Comparison of ENCODE assay signal across 40 cellular contexts in the genomic region with DNA sequence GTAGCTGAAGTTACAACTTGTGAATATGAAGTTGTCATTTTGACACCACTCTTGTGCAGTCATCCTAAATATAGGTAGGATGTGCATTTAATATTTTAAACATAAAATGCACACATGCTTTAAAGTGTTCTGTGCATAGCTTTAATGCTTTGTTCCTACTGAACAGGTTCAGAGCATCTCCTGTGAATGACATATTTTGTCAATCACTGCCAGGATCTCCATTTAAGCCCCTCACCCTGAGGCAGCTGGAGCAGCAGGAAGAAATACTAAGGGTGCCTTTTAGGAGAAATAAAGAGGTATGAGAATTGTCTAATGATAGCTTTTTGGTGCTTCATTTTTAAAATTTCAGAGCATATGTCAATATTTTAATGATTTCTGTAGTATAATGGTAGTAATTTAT. TPM values are rescaled to one million over a fixed set of nuclear protein-coding genes. Genes with fewer than 3 reads are reported as not detected.
"Had no signal": no experiment of that assay in that cellular context is flagged by ENCODE, and none has a peak within 500 bp of the region (broad histone marks: within the 10 kb centered on the region; RNA-seq: fewer than 3 reads in every experiment).

No MANE protein-coding gene starts in this region.

- H3K4me1 ChIP-seq: adrenal gland, ascending aorta, body of pancreas, breast epithelium had no signal

- ATAC-seq: activated naive CD4-positive, alpha-beta T cell treated with anti-CD3 and anti-CD28 coated beads, Interleukin-2, amount 50 U/mL, for 72 hours; activated naive CD8-positive, alpha-beta T cell treated with anti-CD3 and anti-CD28 coated beads, Interleukin-2, amount 50 U/mL, for 24 hours; activated T-cell treated with anti-CD3 and anti-CD28 coated beads, Interleukin-2, amount 50 U/mL, for 4 hours; activated T-cell treated with anti-CD3 and anti-CD28 coated beads, Interleukin-2, amount 50 U/mL, for 72 hours; activated T-helper 17 cell treated with anti-CD3 and anti-CD28 coated beads, Interleukin-2, amount 50 U/mL, for 72 hours; body of pancreas had no signal

- H3K9me3 Mint-ChIP-seq: activated naive CD4-positive, alpha-beta T cell treated with anti-CD3 and anti-CD28 coated beads for 36 hours; activated naive CD4-positive, alpha-beta T cell treated with anti-CD3 and anti-CD28 coated beads, Interleukin-2, amount 10 ng/mL, durations not matched to agents 7 days and 5 days; activated naive CD4-positive, alpha-beta T cell treated with anti-CD3 and anti-CD28 coated beads, Interleukin-2, amount 50 U/mL, for 24 hours; activated naive CD4-positive, alpha-beta T cell treated with anti-CD3 and anti-CD28 coated beads, Interleukin-2, amount 50 U/mL, for 72 hours; activated naive CD8-positive, alpha-beta T cell treated with anti-CD3 and anti-CD28 coated beads for 36 hours; activated naive CD8-positive, alpha-beta T cell treated with anti-CD3 and anti-CD28 coated beads, Interleukin-2, amount 10 ng/mL, durations not matched to agents 7 days and 5 days; activated naive CD8-positive, alpha-beta T cell treated with anti-CD3 and anti-CD28 coated beads, Interleukin-2, amount 50 U/mL, for 24 hours; activated T-cell treated with anti-CD3 and anti-CD28 coated beads, Interleukin-2, amount 50 U/mL, for 24 hours; activated T-cell treated with anti-CD3 and anti-CD28 coated beads, Interleukin-2, amount 50 U/mL, for 4 hours; activated T-cell treated with anti-CD3 and anti-CD28 coated beads, Interleukin-2, amount 50 U/mL, for 72 hours; activated T-helper 1 cell treated with anti-CD3 and anti-CD28 coated beads, Interleukin-12 subunit alpha, Interleukin-12 subunit beta, Interleukin-2, Interleukin-4 antibody, amounts not matched to agents 30 ng/mL and 10 ng/mL and 1 ng/mL, durations not matched to agents 14 hours and 24 hours and 36 hours; activated T-helper 17 cell treated with anti-CD3 and anti-CD28 coated beads, Interleukin-2, amount 50 U/mL, for 72 hours; activated T-helper 2 cell treated with anti-CD3 and anti-CD28 coated beads, Interferon-gamma antibody, Interleukin-2, Interleukin-4, amounts not matched to agents 10 μg/mL and 5 μg/mL and 100 μg/mL, durations not matched to agents 14 hours and 24 hours and 36 hours; brain; central memory CD8-positive, alpha-beta T cell had no signal

- H3K36me3 ChIP-seq: breast epithelium had no signal

- H3K27me3 ChIP-seq: adrenal gland, ascending aorta, body of pancreas, brain microvascular endothelial cell, breast epithelium, cardiac muscle cell had no signal

- FAIRE-seq: astrocyte, bronchial epithelial cell had no signal

- H3K27ac Mint-ChIP-seq: activated naive CD4-positive, alpha-beta T cell treated with anti-CD3 and anti-CD28 coated beads for 36 hours; activated naive CD4-positive, alpha-beta T cell treated with anti-CD3 and anti-CD28 coated beads, Interleukin-2, amount 10 ng/mL, durations not matched to agents 7 days and 5 days; activated naive CD8-positive, alpha-beta T cell treated with anti-CD3 and anti-CD28 coated beads for 36 hours; activated naive CD8-positive, alpha-beta T cell treated with anti-CD3 and anti-CD28 coated beads, Interleukin-2, amount 10 ng/mL, durations not matched to agents 7 days and 5 days; activated naive CD8-positive, alpha-beta T cell treated with anti-CD3 and anti-CD28 coated beads, Interleukin-2, amount 50 U/mL, for 24 hours; activated T-helper 1 cell treated with anti-CD3 and anti-CD28 coated beads, Interleukin-12 subunit alpha, Interleukin-12 subunit beta, Interleukin-2, Interleukin-4 antibody, amounts not matched to agents 30 ng/mL and 10 ng/mL and 1 ng/mL, durations not matched to agents 14 hours and 24 hours and 36 hours; activated T-helper 17 cell treated with anti-CD3 and anti-CD28 coated beads, Interleukin-2, amount 50 U/mL, for 72 hours; activated T-helper 2 cell treated with anti-CD3 and anti-CD28 coated beads, Interferon-gamma antibody, Interleukin-2, Interleukin-4, amounts not matched to agents 10 μg/mL and 5 μg/mL and 100 μg/mL, durations not matched to agents 14 hours and 24 hours and 36 hours; brain had no signal

- H3K27ac ChIP-seq: adrenal gland, ascending aorta, body of pancreas, brain microvascular endothelial cell, breast epithelium had no signal

- DNase-seq: activated effector memory CD4-positive, alpha-beta T cell treated with anti-CD3 and anti-CD28 coated beads, Interleukin-2, amount 50 U/mL, for 16 hours; activated effector memory CD4-positive, alpha-beta T cell treated with Interleukin-2 at 50 U/mL for 16 hours; activated gamma-delta T cell; activated gamma-delta T cell treated with Interleukin-2 at 50 U/mL for 16 hours; activated naive CD4-positive, alpha-beta T cell; activated naive CD4-positive, alpha-beta T cell treated with anti-CD3 and anti-CD28 coated beads for 36 hours; activated naive CD4-positive, alpha-beta T cell treated with anti-CD3 and anti-CD28 coated beads, Interleukin-2, amount 10 ng/mL, durations not matched to agents 7 days and 5 days; activated naive CD4-positive, alpha-beta T cell treated with anti-CD3 and anti-CD28 coated beads, Interleukin-2, amount 50 U/mL, for 16 hours; activated naive CD4-positive, alpha-beta T cell treated with Interleukin-2 at 50 U/mL for 16 hours; activated naive CD8-positive, alpha-beta T cell treated with anti-CD3 and anti-CD28 coated beads for 36 hours; activated naive CD8-positive, alpha-beta T cell treated with anti-CD3 and anti-CD28 coated beads, Interleukin-2, amount 10 ng/mL, durations not matched to agents 7 days and 5 days; activated naive CD8-positive, alpha-beta T cell treated with anti-CD3 and anti-CD28 coated beads, Interleukin-2, amount 50 U/mL, for 24 hours; activated T-cell treated with anti-CD3 and anti-CD28 coated beads, Interleukin-2, amount 50 U/mL, for 1 hour; activated T-cell treated with anti-CD3 and anti-CD28 coated beads, Interleukin-2, amount 50 U/mL, for 24 hours; activated T-cell treated with anti-CD3 and anti-CD28 coated beads, Interleukin-2, amount 50 U/mL, for 4 hours; activated T-cell treated with anti-CD3 and anti-CD28 coated beads, Interleukin-2, amount 50 U/mL, for 48 hours; activated T-cell treated with anti-CD3 and anti-CD28 coated beads, Interleukin-2, amount 50 U/mL, for 72 hours; adrenal gland; amniotic stem cell; amygdala; anterior cingulate cortex; aorta; body of pancreas; brain microvascular endothelial cell; caudate nucleus; central memory CD4-positive, alpha-beta T cell; cerebellar nuclear complex had no signal

- H3K4me1 Mint-ChIP-seq: activated naive CD8-positive, alpha-beta T cell treated with anti-CD3 and anti-CD28 coated beads for 36 hours; activated naive CD8-positive, alpha-beta T cell treated with anti-CD3 and anti-CD28 coated beads, Interleukin-2, amount 50 U/mL, for 24 hours; activated T-helper 17 cell treated with anti-CD3 and anti-CD28 coated beads, Interleukin-2, amount 50 U/mL, for 72 hours; central memory CD8-positive, alpha-beta T cell had no signal

- H3K27me3 Mint-ChIP-seq: activated naive CD4-positive, alpha-beta T cell treated with anti-CD3 and anti-CD28 coated beads, Interleukin-2, amount 10 ng/mL, durations not matched to agents 7 days and 5 days; activated naive CD4-positive, alpha-beta T cell treated with anti-CD3 and anti-CD28 coated beads, Interleukin-2, amount 50 U/mL, for 24 hours; activated naive CD8-positive, alpha-beta T cell; activated naive CD8-positive, alpha-beta T cell treated with anti-CD3 and anti-CD28 coated beads for 36 hours; activated naive CD8-positive, alpha-beta T cell treated with anti-CD3 and anti-CD28 coated beads, Interleukin-2, amount 10 ng/mL, durations not matched to agents 7 days and 5 days; activated naive CD8-positive, alpha-beta T cell treated with anti-CD3 and anti-CD28 coated beads, Interleukin-2, amount 50 U/mL, for 24 hours; activated T-cell treated with anti-CD3 and anti-CD28 coated beads, Interleukin-2, amount 50 U/mL, for 24 hours; activated T-helper 17 cell treated with anti-CD3 and anti-CD28 coated beads, Interleukin-2, amount 50 U/mL, for 72 hours; brain; central memory CD8-positive, alpha-beta T cell had no signal

- H3K4me3 ChIP-seq: adrenal gland, ascending aorta, body of pancreas, breast epithelium, cardiac muscle cell had no signal

- H3K4me3 Mint-ChIP-seq: activated naive CD4-positive, alpha-beta T cell treated with anti-CD3 and anti-CD28 coated beads for 36 hours; activated naive CD4-positive, alpha-beta T cell treated with anti-CD3 and anti-CD28 coated beads, Interleukin-2, amount 10 ng/mL, durations not matched to agents 7 days and 5 days; activated naive CD4-positive, alpha-beta T cell treated with anti-CD3 and anti-CD28 coated beads, Interleukin-2, amount 50 U/mL, for 24 hours; activated naive CD8-positive, alpha-beta T cell; activated naive CD8-positive, alpha-beta T cell treated with anti-CD3 and anti-CD28 coated beads for 36 hours; activated naive CD8-positive, alpha-beta T cell treated with anti-CD3 and anti-CD28 coated beads, Interleukin-2, amount 10 ng/mL, durations not matched to agents 7 days and 5 days; activated naive CD8-positive, alpha-beta T cell treated with anti-CD3 and anti-CD28 coated beads, Interleukin-2, amount 50 U/mL, for 24 hours; activated T-cell treated with anti-CD3 and anti-CD28 coated beads, Interleukin-2, amount 50 U/mL, for 24 hours; activated T-cell treated with anti-CD3 and anti-CD28 coated beads, Interleukin-2, amount 50 U/mL, for 4 hours; activated T-cell treated with anti-CD3 and anti-CD28 coated beads, Interleukin-2, amount 50 U/mL, for 72 hours; activated T-helper 1 cell treated with anti-CD3 and anti-CD28 coated beads, Interleukin-12 subunit alpha, Interleukin-12 subunit beta, Interleukin-2, Interleukin-4 antibody, amounts not matched to agents 30 ng/mL and 10 ng/mL and 1 ng/mL, durations not matched to agents 14 hours and 24 hours and 36 hours; activated T-helper 17 cell treated with anti-CD3 and anti-CD28 coated beads, Interleukin-2, amount 50 U/mL, for 72 hours; brain; central memory CD8-positive, alpha-beta T cell had no signal

- H3K9me3 ChIP-seq: adrenal gland, ascending aorta, body of pancreas, breast epithelium had no signal

RNA-seq across cellular contexts. Expression of gene CHAC2, which starts 33.9 kb away (rescaled TPM):
- total RNA-seq: ascending aorta had no signal
